ENCODE assay signal across 1 cellular context in the genomic region with DNA sequence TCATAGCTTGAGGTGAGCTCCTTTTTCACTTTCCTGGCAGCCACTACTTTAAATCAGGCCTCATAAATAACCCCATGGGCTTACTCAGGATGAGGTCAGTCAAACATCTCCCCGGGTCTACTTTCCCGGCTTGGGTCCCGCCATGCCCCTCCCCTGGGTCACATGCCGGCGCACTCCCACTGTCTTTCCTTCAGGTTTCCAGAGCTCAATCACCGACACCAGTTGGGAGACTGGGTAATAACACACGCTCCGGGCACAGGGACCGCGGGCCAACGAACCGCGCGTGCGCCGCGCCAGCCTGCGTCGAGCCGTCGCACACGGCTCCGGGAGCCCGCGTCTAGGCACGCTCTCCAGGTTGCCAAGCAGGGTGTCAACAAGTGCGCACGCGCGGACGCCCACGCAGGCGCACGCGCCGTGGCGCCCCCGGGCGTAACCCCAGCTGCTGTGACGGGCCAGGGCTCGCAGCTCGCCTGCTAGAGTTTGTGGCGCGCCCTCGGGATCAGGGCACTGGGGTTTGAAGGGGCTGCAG.
TF ChIP-seq lines count a peak whose summit lies in the region.

No MANE protein-coding gene starts in this region.

TF ChIP-seq in H1, 55 proteins besides CTCF, POLR2A, EP300 and RAD21:
- TF ChIP-seq, protein P1, sequence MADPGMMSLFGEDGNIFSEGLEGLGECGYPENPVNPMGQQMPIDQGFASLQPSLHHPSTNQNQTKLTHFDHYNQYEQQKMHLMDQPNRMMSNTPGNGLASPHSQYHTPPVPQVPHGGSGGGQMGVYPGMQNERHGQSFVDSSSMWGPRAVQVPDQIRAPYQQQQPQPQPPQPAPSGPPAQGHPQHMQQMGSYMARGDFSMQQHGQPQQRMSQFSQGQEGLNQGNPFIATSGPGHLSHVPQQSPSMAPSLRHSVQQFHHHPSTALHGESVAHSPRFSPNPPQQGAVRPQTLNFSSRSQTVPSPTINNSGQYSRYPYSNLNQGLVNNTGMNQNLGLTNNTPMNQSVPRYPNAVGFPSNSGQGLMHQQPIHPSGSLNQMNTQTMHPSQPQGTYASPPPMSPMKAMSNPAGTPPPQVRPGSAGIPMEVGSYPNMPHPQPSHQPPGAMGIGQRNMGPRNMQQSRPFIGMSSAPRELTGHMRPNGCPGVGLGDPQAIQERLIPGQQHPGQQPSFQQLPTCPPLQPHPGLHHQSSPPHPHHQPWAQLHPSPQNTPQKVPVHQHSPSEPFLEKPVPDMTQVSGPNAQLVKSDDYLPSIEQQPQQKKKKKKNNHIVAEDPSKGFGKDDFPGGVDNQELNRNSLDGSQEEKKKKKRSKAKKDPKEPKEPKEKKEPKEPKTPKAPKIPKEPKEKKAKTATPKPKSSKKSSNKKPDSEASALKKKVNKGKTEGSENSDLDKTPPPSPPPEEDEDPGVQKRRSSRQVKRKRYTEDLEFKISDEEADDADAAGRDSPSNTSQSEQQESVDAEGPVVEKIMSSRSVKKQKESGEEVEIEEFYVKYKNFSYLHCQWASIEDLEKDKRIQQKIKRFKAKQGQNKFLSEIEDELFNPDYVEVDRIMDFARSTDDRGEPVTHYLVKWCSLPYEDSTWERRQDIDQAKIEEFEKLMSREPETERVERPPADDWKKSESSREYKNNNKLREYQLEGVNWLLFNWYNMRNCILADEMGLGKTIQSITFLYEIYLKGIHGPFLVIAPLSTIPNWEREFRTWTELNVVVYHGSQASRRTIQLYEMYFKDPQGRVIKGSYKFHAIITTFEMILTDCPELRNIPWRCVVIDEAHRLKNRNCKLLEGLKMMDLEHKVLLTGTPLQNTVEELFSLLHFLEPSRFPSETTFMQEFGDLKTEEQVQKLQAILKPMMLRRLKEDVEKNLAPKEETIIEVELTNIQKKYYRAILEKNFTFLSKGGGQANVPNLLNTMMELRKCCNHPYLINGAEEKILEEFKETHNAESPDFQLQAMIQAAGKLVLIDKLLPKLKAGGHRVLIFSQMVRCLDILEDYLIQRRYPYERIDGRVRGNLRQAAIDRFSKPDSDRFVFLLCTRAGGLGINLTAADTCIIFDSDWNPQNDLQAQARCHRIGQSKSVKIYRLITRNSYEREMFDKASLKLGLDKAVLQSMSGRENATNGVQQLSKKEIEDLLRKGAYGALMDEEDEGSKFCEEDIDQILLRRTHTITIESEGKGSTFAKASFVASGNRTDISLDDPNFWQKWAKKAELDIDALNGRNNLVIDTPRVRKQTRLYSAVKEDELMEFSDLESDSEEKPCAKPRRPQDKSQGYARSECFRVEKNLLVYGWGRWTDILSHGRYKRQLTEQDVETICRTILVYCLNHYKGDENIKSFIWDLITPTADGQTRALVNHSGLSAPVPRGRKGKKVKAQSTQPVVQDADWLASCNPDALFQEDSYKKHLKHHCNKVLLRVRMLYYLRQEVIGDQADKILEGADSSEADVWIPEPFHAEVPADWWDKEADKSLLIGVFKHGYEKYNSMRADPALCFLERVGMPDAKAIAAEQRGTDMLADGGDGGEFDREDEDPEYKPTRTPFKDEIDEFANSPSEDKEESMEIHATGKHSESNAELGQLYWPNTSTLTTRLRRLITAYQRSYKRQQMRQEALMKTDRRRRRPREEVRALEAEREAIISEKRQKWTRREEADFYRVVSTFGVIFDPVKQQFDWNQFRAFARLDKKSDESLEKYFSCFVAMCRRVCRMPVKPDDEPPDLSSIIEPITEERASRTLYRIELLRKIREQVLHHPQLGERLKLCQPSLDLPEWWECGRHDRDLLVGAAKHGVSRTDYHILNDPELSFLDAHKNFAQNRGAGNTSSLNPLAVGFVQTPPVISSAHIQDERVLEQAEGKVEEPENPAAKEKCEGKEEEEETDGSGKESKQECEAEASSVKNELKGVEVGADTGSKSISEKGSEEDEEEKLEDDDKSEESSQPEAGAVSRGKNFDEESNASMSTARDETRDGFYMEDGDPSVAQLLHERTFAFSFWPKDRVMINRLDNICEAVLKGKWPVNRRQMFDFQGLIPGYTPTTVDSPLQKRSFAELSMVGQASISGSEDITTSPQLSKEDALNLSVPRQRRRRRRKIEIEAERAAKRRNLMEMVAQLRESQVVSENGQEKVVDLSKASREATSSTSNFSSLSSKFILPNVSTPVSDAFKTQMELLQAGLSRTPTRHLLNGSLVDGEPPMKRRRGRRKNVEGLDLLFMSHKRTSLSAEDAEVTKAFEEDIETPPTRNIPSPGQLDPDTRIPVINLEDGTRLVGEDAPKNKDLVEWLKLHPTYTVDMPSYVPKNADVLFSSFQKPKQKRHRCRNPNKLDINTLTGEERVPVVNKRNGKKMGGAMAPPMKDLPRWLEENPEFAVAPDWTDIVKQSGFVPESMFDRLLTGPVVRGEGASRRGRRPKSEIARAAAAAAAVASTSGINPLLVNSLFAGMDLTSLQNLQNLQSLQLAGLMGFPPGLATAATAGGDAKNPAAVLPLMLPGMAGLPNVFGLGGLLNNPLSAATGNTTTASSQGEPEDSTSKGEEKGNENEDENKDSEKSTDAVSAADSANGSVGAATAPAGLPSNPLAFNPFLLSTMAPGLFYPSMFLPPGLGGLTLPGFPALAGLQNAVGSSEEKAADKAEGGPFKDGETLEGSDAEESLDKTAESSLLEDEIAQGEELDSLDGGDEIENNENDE (IDR thresholded peaks at IDR 0.05; ENCODE audit: insufficient replicate concordance, low read length) = no peak
- TF ChIP-seq KDM1A (IDR thresholded peaks at IDR 0.05; ENCODE audit: borderline replicate concordance, low read length) = no peak
- TF ChIP-seq NRF1 (IDR thresholded peaks at IDR 0.05; ENCODE audit: low read depth, low read length) = peak; percentile 52
- no peak for TF ChIP-seq CHD1 (IDR thresholded peaks at IDR 0.05; ENCODE audit: low read depth, low read length)
- no peak for TF ChIP-seq RNF2 (IDR thresholded peaks at IDR 0.05; ENCODE audit: borderline replicate concordance, low read depth, low read length, missing control alignments, poor library complexity, severe bottlenecking)
- TF ChIP-seq EGR1 (IDR thresholded peaks at IDR 0.05; ENCODE audit: borderline replicate concordance, low read depth, low read length) = peak; percentile 96
- no peak for TF ChIP-seq PHF8 (conservative IDR thresholded peaks at IDR 0.05; ENCODE audit: low read depth, low read length)
- TF ChIP-seq HDAC2 (IDR thresholded peaks at IDR 0.05; ENCODE audit: borderline replicate concordance in 1 of 2, low read depth in 2 of 2, low read length in 2 of 2) = no peak
- TF ChIP-seq SP4 (IDR thresholded peaks at IDR 0.05; ENCODE audit: low read length) = no peak
- 0 out of 2 replicates have a peak, but pooled peaks have one; percentile 8 for TF ChIP-seq BACH1 (IDR thresholded peaks at IDR 0.05; ENCODE audit: low read length)
- TF ChIP-seq TAF7 (optimal IDR thresholded peaks at IDR 0.05; ENCODE audit: borderline replicate concordance, low read depth, low read length) = no peak
- TF ChIP-seq NANOG (IDR thresholded peaks at IDR 0.05; ENCODE audit: insufficient read depth, low read depth, low read length, poor library complexity, severe bottlenecking) = no peak
- no peak for TF ChIP-seq CTBP2 (IDR thresholded peaks at IDR 0.05; ENCODE audit: borderline replicate concordance, insufficient read depth, insufficient read length, low read length)
- TF ChIP-seq SP2 (IDR thresholded peaks at IDR 0.05; ENCODE audit: low read length) = no peak
- peak; percentile 58 for TF ChIP-seq KDM4A (IDR thresholded peaks at IDR 0.05; ENCODE audit: low read depth, low read length, severe bottlenecking)
- no peak for TF ChIP-seq FOSL1 (IDR thresholded peaks at IDR 0.05; ENCODE audit: insufficient read depth, low read depth, low read length)
- TF ChIP-seq, protein P2, sequence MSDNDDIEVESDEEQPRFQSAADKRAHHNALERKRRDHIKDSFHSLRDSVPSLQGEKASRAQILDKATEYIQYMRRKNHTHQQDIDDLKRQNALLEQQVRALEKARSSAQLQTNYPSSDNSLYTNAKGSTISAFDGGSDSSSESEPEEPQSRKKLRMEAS (IDR thresholded peaks at IDR 0.05) = peak; percentile 61
- TF ChIP-seq ZNF274 (IDR thresholded peaks at IDR 0.05; ENCODE audit: borderline replicate concordance, extremely low read depth, low read length) = no peak
- TF ChIP-seq CEBPB (IDR thresholded peaks at IDR 0.05; ENCODE audit: low read depth, low read length) = no peak
- TF ChIP-seq JUND (IDR thresholded peaks at IDR 0.05; ENCODE audit: low read length) = no peak
- TF ChIP-seq, protein P3, sequence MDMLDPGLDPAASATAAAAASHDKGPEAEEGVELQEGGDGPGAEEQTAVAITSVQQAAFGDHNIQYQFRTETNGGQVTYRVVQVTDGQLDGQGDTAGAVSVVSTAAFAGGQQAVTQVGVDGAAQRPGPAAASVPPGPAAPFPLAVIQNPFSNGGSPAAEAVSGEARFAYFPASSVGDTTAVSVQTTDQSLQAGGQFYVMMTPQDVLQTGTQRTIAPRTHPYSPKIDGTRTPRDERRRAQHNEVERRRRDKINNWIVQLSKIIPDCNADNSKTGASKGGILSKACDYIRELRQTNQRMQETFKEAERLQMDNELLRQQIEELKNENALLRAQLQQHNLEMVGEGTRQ (IDR thresholded peaks at IDR 0.05; ENCODE audit: low read length) = 0 out of 2 replicates have a peak, but pooled peaks have one; percentile 17
- TF ChIP-seq SUZ12 (IDR thresholded peaks at IDR 0.05; ENCODE audit: low read length) = no peak; the same call in 1 of the 2 replicates
- TF ChIP-seq, protein P4, sequence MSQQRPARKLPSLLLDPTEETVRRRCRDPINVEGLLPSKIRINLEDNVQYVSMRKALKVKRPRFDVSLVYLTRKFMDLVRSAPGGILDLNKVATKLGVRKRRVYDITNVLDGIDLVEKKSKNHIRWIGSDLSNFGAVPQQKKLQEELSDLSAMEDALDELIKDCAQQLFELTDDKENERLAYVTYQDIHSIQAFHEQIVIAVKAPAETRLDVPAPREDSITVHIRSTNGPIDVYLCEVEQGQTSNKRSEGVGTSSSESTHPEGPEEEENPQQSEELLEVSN (IDR thresholded peaks at IDR 0.05) = peak; percentile 67; the same call in 1 of the 2 replicates
- no peak for TF ChIP-seq CBX8 (IDR thresholded peaks at IDR 0.05; ENCODE audit: borderline replicate concordance, low read depth, low read length)
- TF ChIP-seq BCL11A (IDR thresholded peaks at IDR 0.05; ENCODE audit: low read depth in 2 of 2, low read length in 2 of 2) = no peak
- TF ChIP-seq RBBP5 (IDR thresholded peaks at IDR 0.05; ENCODE audit: borderline replicate concordance, low read depth, low read length) = no peak
- no peak for TF ChIP-seq SIN3A (conservative IDR thresholded peaks at IDR 0.05 in 1 of 2, IDR thresholded peaks at IDR 0.05 in 1 of 2; ENCODE audit: low read depth in 1 of 2, low read length in 2 of 2)
